ENCODE assay signal across 31 cellular contexts in genomic region chr10:105391670-105392331, GRCh38.
"Had no signal": no experiment of that assay in that cellular context is flagged by ENCODE, and none has a peak within 500 bp of the region (broad histone marks: within the 10 kb centered on the region; RNA-seq: fewer than 3 reads in every experiment).

No MANE protein-coding gene starts in this region.

- H3K4me3 ChIP-seq: adrenal gland, ascending aorta, cardiac muscle cell had no signal

- H3K27me3 ChIP-seq: adrenal gland, ascending aorta, cardiac muscle cell had no signal

- H3K9me3 ChIP-seq: adrenal gland, ascending aorta had no signal

- H3K36me3 ChIP-seq: adrenal gland, ascending aorta, cardiac muscle cell had no signal

- ATAC-seq: activated CD8-positive, alpha-beta T cell treated with anti-CD3 and anti-CD28 coated beads for 36 hours; activated naive CD4-positive, alpha-beta T cell treated with anti-CD3 and anti-CD28 coated beads, Interleukin-2, amount 50 U/mL, for 72 hours; activated T-cell treated with anti-CD3 and anti-CD28 coated beads, Interleukin-2, amount 50 U/mL, for 4 hours; activated T-cell treated with anti-CD3 and anti-CD28 coated beads, Interleukin-2, amount 50 U/mL, for 72 hours; activated T-helper 17 cell treated with anti-CD3 and anti-CD28 coated beads, Interleukin-2, amount 50 U/mL, for 72 hours had no signal

- H3K4me1 ChIP-seq: adrenal gland, ascending aorta had no signal

- H3K27ac ChIP-seq: adrenal gland, ascending aorta, cardiac muscle cell, VCaP had no signal

- DNase-seq: activated B cell treated with CpG ODN at 0.5 μM for 24 hours; activated CD4-positive, alpha-beta memory T cell treated with anti-CD3 and anti-CD28 coated beads for 36 hours; activated CD4-positive, alpha-beta T cell treated with anti-CD3 and anti-CD28 coated beads for 4 hours; activated CD4-positive, alpha-beta T cell treated with anti-CD3 and anti-CD28 coated beads, Interleukin-2, amount 10 ng/mL, durations not matched to agents 24 days and 14 days; activated CD4-positive, alpha-beta T cell treated with anti-CD3 and anti-CD28 coated beads, Interleukin-2, amount 50 U/mL, for 1 hour; activated CD4-positive, alpha-beta T cell treated with anti-CD3 and anti-CD28 coated beads, Interleukin-2, amount 50 U/mL, for 4 hours; activated CD4-positive, CD25-positive, alpha-beta regulatory T cell treated with anti-CD3 and anti-CD28 coated beads, Interleukin-2, amount 50 U/mL, for 72 hours; activated CD8-positive, alpha-beta memory T cell treated with anti-CD3 and anti-CD28 coated beads, Interleukin-2, amount 50 U/mL, for 4 hours; activated CD8-positive, alpha-beta T cell treated with anti-CD3 and anti-CD28 coated beads for 36 hours; activated effector memory CD4-positive, alpha-beta T cell treated with anti-CD3 and anti-CD28 coated beads, Interleukin-2, amount 50 U/mL, for 16 hours; activated gamma-delta T cell treated with Interleukin-2 at 50 U/mL for 16 hours; activated naive CD4-positive, alpha-beta T cell; activated naive CD4-positive, alpha-beta T cell treated with anti-CD3 and anti-CD28 coated beads for 36 hours; activated naive CD4-positive, alpha-beta T cell treated with anti-CD3 and anti-CD28 coated beads, Interleukin-2, amount 50 U/mL, for 16 hours; activated naive CD8-positive, alpha-beta T cell treated with anti-CD3 and anti-CD28 coated beads for 36 hours; activated T-cell treated with anti-CD3 and anti-CD28 coated beads for 4 hours; activated T-cell treated with anti-CD3 and anti-CD28 coated beads, Interleukin-2, amount 50 U/mL, for 1 hour; activated T-cell treated with anti-CD3 and anti-CD28 coated beads, Interleukin-2, amount 50 U/mL, for 4 hours; activated T-cell treated with anti-CD3 and anti-CD28 coated beads, Interleukin-2, amount 50 U/mL, for 72 hours; adrenal gland; amniotic stem cell; caudate nucleus; cerebellar nuclear complex; T-helper 1 cell; T-helper 2 cell; T-helper 9 cell had no signal
